Comparison of ENCODE assay signal across 7 cellular contexts in genomic region chr21:25607151-25607811, GRCh38. TPM values are rescaled to one million over a fixed set of nuclear protein-coding genes. Genes with fewer than 3 reads are reported as not detected.
DNase-seq lines count a peak whose midpoint lies in the region; ATAC-seq, FAIRE-seq and TF ChIP-seq lines count a peak whose summit lies in the region.

Gene MRPL39, minus strand, starts transcription at chr21:25607481. Its CDS starts 6 bp downstream, at chr21:25607475.

- H3K27me3 ChIP-seq in astrocyte (ENCODE audit: insufficient read depth, low read length) (no peaks in the 10 kb centered on the region), hepatocyte (no peaks in the 10 kb centered on the region)

- WGBS in hepatocyte (ENCODE audit: low lambda C conversion rate, missing lambda C conversion rate), result 2% methylated on average over 52 of the region's 57 CpGs

- H3K27ac ChIP-seq in astrocyte (ENCODE audit: low read depth, low read length) (peak within 1 kb of the TSS; percentile 77), hepatocyte (peak within 1 kb of the TSS; percentile 92)

- peak within 1 kb of the TSS; percentile 98 for H3K27ac Mint-ChIP-seq in T-helper 2 cell treated with Interferon-gamma antibody and Interleukin-4, amounts not matched to agents 5 μg/mL and 100 μg/mL, for 36 hours
- H3K27ac Mint-ChIP-seq in astrocyte (ENCODE audit: unreplicated experiment), result peak within 1 kb of the TSS; percentile 98

- H3K27me3 Mint-ChIP-seq in T-helper 2 cell treated with Interferon-gamma antibody and Interleukin-4, amounts not matched to agents 5 μg/mL and 100 μg/mL, for 36 hours (ENCODE audit: low read depth), result no peaks in the 10 kb centered on the region
- peaks cover under 1% of the 10 kb centered on the region for H3K27me3 Mint-ChIP-seq in astrocyte (ENCODE audit: low read depth, unreplicated experiment)

- H3K36me3 Mint-ChIP-seq in T-helper 2 cell treated with Interferon-gamma antibody and Interleukin-4, amounts not matched to agents 5 μg/mL and 100 μg/mL, for 36 hours (ENCODE audit: low read depth), result peaks cover 21% of the 10 kb centered on the region
- peaks cover 5% of the 10 kb centered on the region for H3K36me3 Mint-ChIP-seq in astrocyte (ENCODE audit: low read depth, unreplicated experiment)

- H3K4me1 Mint-ChIP-seq in T-helper 2 cell treated with Interferon-gamma antibody and Interleukin-4, amounts not matched to agents 5 μg/mL and 100 μg/mL, for 36 hours (ENCODE audit: low read depth), result peaks cover 26% of the 10 kb centered on the region
- H3K4me1 Mint-ChIP-seq in astrocyte (ENCODE audit: low read depth, unreplicated experiment), result peaks cover 9% of the 10 kb centered on the region

- DNase-seq in NCI-H187 treated with DMSO at 0.1 percent for 48 hours (lab: John Stamatoyannopoulos, UW) (peak; percentile 55), astrocyte (ENCODE audit: low read depth) (peak; percentile 85), hepatocyte (ENCODE audit: low spot score) (peak; percentile 94), retina (peak; percentile 95)
- peak; percentile 89 for DNase-seq in T-helper 2 cell treated with Interferon-gamma antibody and Interleukin-4, amounts not matched to agents 5 μg/mL and 100 μg/mL, for 36 hours (ENCODE audit: low spot score)

- peaks cover 31% of the 10 kb centered on the region for H3K79me2 ChIP-seq in astrocyte (ENCODE audit: insufficient read depth, low read length)
- H3K79me2 ChIP-seq in hepatocyte, result peaks cover 22% of the 10 kb centered on the region

- TF ChIP-seq CTCF in astrocyte (IDR thresholded peaks at IDR 0.05; ENCODE audit: insufficient read depth, low read depth, low read length) (peak; percentile 23), hepatocyte (IDR thresholded peaks at IDR 0.05; ENCODE audit: poor library complexity) (peak; percentile 65)

- H3K9me3 ChIP-seq in astrocyte (ENCODE audit: insufficient read depth, low read depth, low read length) (no peaks in the 10 kb centered on the region), hepatocyte (ENCODE audit: low read depth) (no peaks in the 10 kb centered on the region)

- H3K9ac ChIP-seq in astrocyte (ENCODE audit: low read length), result peak within 1 kb of the TSS; percentile 96

- H3K4me2 ChIP-seq in astrocyte (ENCODE audit: low read length) (peak within 1 kb of the TSS; percentile 98), hepatocyte (peak within 1 kb of the TSS; percentile 78)

- H3K4me1 ChIP-seq in astrocyte (ENCODE audit: insufficient read depth, low read length) (peaks cover 7% of the 10 kb centered on the region), hepatocyte (ENCODE audit: insufficient read depth) (peaks cover 7% of the 10 kb centered on the region)

- FAIRE-seq in astrocyte (lab: Jason Lieb, UNC), result no peak

- peak within 1 kb of the TSS; percentile 100 for H2AFZ ChIP-seq in astrocyte (ENCODE audit: low read depth, low read length)
- H2AFZ ChIP-seq in hepatocyte, result peak within 1 kb of the TSS; percentile 97

- H3K36me3 ChIP-seq in astrocyte (ENCODE audit: insufficient read depth, low read length) (peaks cover 20% of the 10 kb centered on the region), hepatocyte (replicated peaks; ENCODE audit: insufficient read depth, low read depth) (no peaks in the 10 kb centered on the region)

- no peaks in the 10 kb centered on the region for H3K9me2 ChIP-seq in hepatocyte (replicated peaks; ENCODE audit: insufficient read depth)

- no peaks in the 10 kb centered on the region for H3K9me3 Mint-ChIP-seq in T-helper 2 cell treated with Interferon-gamma antibody and Interleukin-4, amounts not matched to agents 5 μg/mL and 100 μg/mL, for 36 hours
- H3K9me3 Mint-ChIP-seq in astrocyte (ENCODE audit: unreplicated experiment), result no peaks in the 10 kb centered on the region

- ATAC-seq in GM18502 (IDR thresholded peaks at IDR 0.05; ENCODE audit: poor library complexity, unreplicated experiment) (peak; percentile 94), HG02970 (IDR thresholded peaks at IDR 0.05; ENCODE audit: low FRiP score, unreplicated experiment) (peak; percentile 95)

- H3K4me3 Mint-ChIP-seq in T-helper 2 cell treated with Interferon-gamma antibody and Interleukin-4, amounts not matched to agents 5 μg/mL and 100 μg/mL, for 36 hours, result peak within 1 kb of the TSS; percentile 100
- H3K4me3 Mint-ChIP-seq in astrocyte (ENCODE audit: unreplicated experiment), result peak within 1 kb of the TSS; percentile 100

- peak within 1 kb of the TSS; percentile 93 for H3K4me3 ChIP-seq in astrocyte (ENCODE audit: insufficient read depth, low read depth, low read length)
- H3K4me3 ChIP-seq in hepatocyte, result peak within 1 kb of the TSS; percentile 74

- no peaks in the 10 kb centered on the region for H4K20me1 ChIP-seq in astrocyte (ENCODE audit: insufficient read depth, low read length)
- no peaks in the 10 kb centered on the region for H4K20me1 ChIP-seq in hepatocyte (ENCODE audit: insufficient read depth, poor library complexity, severe bottlenecking)

RNA-seq across cellular contexts. Expression of gene MRPL39, which starts in this region (rescaled TPM):
- total RNA-seq in astrocyte (29.6 and 32.5 TPM in 2 replicates), hepatocyte (22.8 and 27.4 TPM in 2 replicates)
- polyA plus RNA-seq in hepatocyte, result 43.0 and 47.0 TPM in 2 replicates

Comparison
In these comparisons a context has a peak if more than half of its experiments do, and no peak if none do; other contexts are left out.
1. Peak in every context shown above with its lines: DNase-seq, ATAC-seq, H3K4me3 ChIP-seq and H3K27ac ChIP-seq.